24 cellular contexts compared by ENCODE assay signal in genomic region chr5:112353678-112354077, GRCh38.
"Had no signal": no experiment of that assay in that cellular context is flagged by ENCODE, and none has a peak within 500 bp of the region (broad histone marks: within the 10 kb centered on the region; RNA-seq: fewer than 3 reads in every experiment).

No MANE protein-coding gene starts in this region.

- DNase-seq: heart right ventricle; kidney glomerular epithelial cell; left colon; left lung; lower lobe of right lung; mammary epithelial cell; mesenchymal stem cell; naive thymus-derived CD8-positive, alpha-beta T cell; ovary; retina; right cardiac atrium; spleen; stimulated activated CD4-positive, alpha-beta T cell treated with anti-CD3 and anti-CD28 coated beads, Interleukin-4, amount 100 ng/mL, for 24 hours; stimulated activated naive CD4-positive, alpha-beta T cell treated with Interleukin-2 at 50 U/mL for 16 hours; tibial artery; trophoblast cell; upper lobe of right lung had no signal

- H3K27me3 Mint-ChIP-seq: progenitor cell of endocrine pancreas; stimulated activated memory B cell treated with anti-CD40 and anti-IgM and Interleukin-4, amounts not matched to agents 10 μg/mL and 1 μg/mL and 100 μg/mL, for 72 hours had no signal

- H3K4me3 ChIP-seq: heart right ventricle, hepatocyte, left lung, lower lobe of right lung, ovary, skin epidermis, spleen, suprapubic skin, thoracic aorta, tibial artery, upper lobe of right lung had no signal

- H3K27ac ChIP-seq: heart right ventricle, hepatocyte, left lung, lower lobe of right lung, ovary, skin epidermis, spleen, suprapubic skin, thoracic aorta, tibial artery, upper lobe of right lung had no signal

- H3K36me3 Mint-ChIP-seq: naive thymus-derived CD8-positive, alpha-beta T cell; stimulated activated memory B cell treated with anti-CD40 and anti-IgM and Interleukin-4, amounts not matched to agents 10 μg/mL and 1 μg/mL and 100 μg/mL, for 72 hours had no signal

- H3K4me1 Mint-ChIP-seq: naive thymus-derived CD8-positive, alpha-beta T cell; stimulated activated memory B cell treated with anti-CD40 and anti-IgM and Interleukin-4, amounts not matched to agents 10 μg/mL and 1 μg/mL and 100 μg/mL, for 72 hours had no signal

- H3K27ac Mint-ChIP-seq: naive thymus-derived CD8-positive, alpha-beta T cell; stimulated activated memory B cell treated with anti-CD40 and anti-IgM and Interleukin-4, amounts not matched to agents 10 μg/mL and 1 μg/mL and 100 μg/mL, for 72 hours had no signal

- H3K36me3 ChIP-seq: heart right ventricle, left lung, lower lobe of right lung, ovary, spleen, suprapubic skin, thoracic aorta, tibial artery, upper lobe of right lung had no signal

- ATAC-seq: left colon; left lung; naive thymus-derived CD8-positive, alpha-beta T cell; right cardiac atrium; sciatic nerve; upper lobe of right lung had no signal

- H3K27me3 ChIP-seq: heart right ventricle, hepatocyte, left lung, ovary, spleen, suprapubic skin, tibial artery, upper lobe of right lung had no signal

- H3K9me3 ChIP-seq: heart right ventricle, left lung, lower lobe of right lung, ovary, spleen, suprapubic skin, thoracic aorta, tibial artery, upper lobe of right lung had no signal

- H3K4me1 ChIP-seq: left lung, upper lobe of right lung had no signal

- H3K4me3 Mint-ChIP-seq: naive thymus-derived CD8-positive, alpha-beta T cell; stimulated activated memory B cell treated with anti-CD40 and anti-IgM and Interleukin-4, amounts not matched to agents 10 μg/mL and 1 μg/mL and 100 μg/mL, for 72 hours had no signal

- H3K9me3 Mint-ChIP-seq: naive thymus-derived CD8-positive, alpha-beta T cell; stimulated activated memory B cell treated with anti-CD40 and anti-IgM and Interleukin-4, amounts not matched to agents 10 μg/mL and 1 μg/mL and 100 μg/mL, for 72 hours had no signal
